ENCODE assay signal across 8 cellular contexts in the genomic region with DNA sequence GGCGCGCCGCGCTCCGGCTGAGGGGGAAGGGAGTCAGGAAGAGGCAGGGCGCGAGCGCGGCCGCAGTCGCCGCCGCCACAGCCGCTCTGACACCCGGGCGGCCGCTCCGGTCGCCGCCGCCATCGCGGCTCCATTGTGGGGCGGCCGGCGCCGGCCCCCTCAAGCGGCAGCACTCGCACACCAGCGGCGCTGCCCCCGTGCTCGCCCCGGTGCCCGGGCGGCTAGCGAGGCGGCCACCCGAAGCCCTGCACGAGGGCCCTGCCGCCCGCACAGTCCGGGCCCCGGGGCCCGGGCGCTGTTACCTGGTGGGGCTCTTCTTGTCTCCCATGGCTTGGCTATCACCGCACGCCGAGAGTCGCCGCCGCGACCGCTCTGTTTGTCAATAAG. TPM values are rescaled to one million over a fixed set of nuclear protein-coding genes. Genes with fewer than 3 reads are reported as not detected.
DNase-seq lines count a peak whose midpoint lies in the region; ATAC-seq lines count a peak whose summit lies in the region.

No MANE protein-coding gene starts in this region.

- no peaks in the 10 kb centered on the region for H3K36me3 ChIP-seq in iPS-18a (ENCODE audit: control insufficient read depth, low read depth, low read length)
- H3K36me3 ChIP-seq in stomach smooth muscle (ENCODE audit: control insufficient read depth in 2 of 2, insufficient read depth in 2 of 2, low read length in 2 of 2), result peaks cover 0 to 2% of the 10 kb centered on the region in 2 donors

- H3K27ac ChIP-seq in iPS-18a (ENCODE audit: low read length), result no peak overlapping the region
- no peak overlapping the region for H3K27ac ChIP-seq in stomach smooth muscle (ENCODE audit: low read length)

- H3K4me3 ChIP-seq in iPS-18a (ENCODE audit: low read length), result peak overlapping the region; percentile 49
- peak overlapping the region; percentile 53 to 92 for H3K4me3 ChIP-seq in stomach smooth muscle (ENCODE audit: low read length in 2 of 2)

- intact Hi-C loops in activated T-helper 1 cell treated with anti-CD3 and anti-CD28 coated beads, Interleukin-12 subunit alpha, Interleukin-12 subunit beta, Interleukin-2, Interleukin-4 antibody, amounts not matched to agents 30 ng/mL and 10 ng/mL and 1 ng/mL, durations not matched to agents 14 hours and 24 hours and 36 hours (cut with micrococcal nuclease), result loop anchor here (1.0 to 5.0 kb wide), 5 partner anchors 62 to 139 kb away; a partner anchor contains a TSS

- DNase-seq in activated CD4-positive, alpha-beta T cell treated with anti-CD3 and anti-CD28 coated beads, Interleukin-2, amount 10 ng/mL, durations not matched to agents 7 days and 5 days, result no peak
- DNase-seq in activated CD4-positive, alpha-beta T cell treated with anti-CD3 and anti-CD28 coated beads for 1 hour, result no peak
- no peak for DNase-seq in activated T-helper 1 cell treated with anti-CD3 and anti-CD28 coated beads, Interleukin-12 subunit alpha, Interleukin-12 subunit beta, Interleukin-2, Interleukin-4 antibody, amounts not matched to agents 30 ng/mL and 10 ng/mL and 1 ng/mL, durations not matched to agents 14 hours and 24 hours and 36 hours (ENCODE audit: low spot score)
- no peak for DNase-seq in NCI-H1105 treated with DMSO at 0.1 percent for 48 hours (lab: John Stamatoyannopoulos, UW)
- DNase-seq in NCI-H82 (lab: John Stamatoyannopoulos, UW), result no peak

- H3K4me1 ChIP-seq in iPS-18a (ENCODE audit: control insufficient read depth, low read depth, low read length) (peaks cover 14% of the 10 kb centered on the region), stomach smooth muscle (ENCODE audit: control insufficient read depth, insufficient read depth, low read length) (peaks cover 3% of the 10 kb centered on the region)

- H3K9me3 Mint-ChIP-seq in activated CD4-positive, alpha-beta T cell treated with anti-CD3 and anti-CD28 coated beads, Interleukin-2, amount 10 ng/mL, durations not matched to agents 7 days and 5 days, result no peaks in the 10 kb centered on the region
- no peaks in the 10 kb centered on the region for H3K9me3 Mint-ChIP-seq in activated T-helper 1 cell treated with anti-CD3 and anti-CD28 coated beads, Interleukin-12 subunit alpha, Interleukin-12 subunit beta, Interleukin-2, Interleukin-4 antibody, amounts not matched to agents 30 ng/mL and 10 ng/mL and 1 ng/mL, durations not matched to agents 14 hours and 24 hours and 36 hours

- H3K27me3 ChIP-seq in iPS-18a (ENCODE audit: control insufficient read depth, insufficient read depth, low read length) (peaks cover 74% of the 10 kb centered on the region), stomach smooth muscle (ENCODE audit: control insufficient read depth in 1 of 2, insufficient read depth in 2 of 2, low read length in 2 of 2) (no peaks in the 10 kb centered on the region)

- peak overlapping the region; percentile 88 for H3K4me3 Mint-ChIP-seq in activated CD4-positive, alpha-beta T cell treated with anti-CD3 and anti-CD28 coated beads, Interleukin-2, amount 10 ng/mL, durations not matched to agents 7 days and 5 days
- peak overlapping the region; percentile 86 for H3K4me3 Mint-ChIP-seq in activated T-helper 1 cell treated with anti-CD3 and anti-CD28 coated beads, Interleukin-12 subunit alpha, Interleukin-12 subunit beta, Interleukin-2, Interleukin-4 antibody, amounts not matched to agents 30 ng/mL and 10 ng/mL and 1 ng/mL, durations not matched to agents 14 hours and 24 hours and 36 hours

- no peaks in the 10 kb centered on the region for H3K27me3 Mint-ChIP-seq in activated CD4-positive, alpha-beta T cell treated with anti-CD3 and anti-CD28 coated beads, Interleukin-2, amount 10 ng/mL, durations not matched to agents 7 days and 5 days
- no peaks in the 10 kb centered on the region for H3K27me3 Mint-ChIP-seq in activated T-helper 1 cell treated with anti-CD3 and anti-CD28 coated beads, Interleukin-12 subunit alpha, Interleukin-12 subunit beta, Interleukin-2, Interleukin-4 antibody, amounts not matched to agents 30 ng/mL and 10 ng/mL and 1 ng/mL, durations not matched to agents 14 hours and 24 hours and 36 hours (ENCODE audit: insufficient read depth)

- H3K9me3 ChIP-seq in iPS-18a (ENCODE audit: control insufficient read depth, low read depth, low read length) (no peaks in the 10 kb centered on the region), stomach smooth muscle (ENCODE audit: control insufficient read depth in 2 of 2, low read length in 2 of 2) (no peaks in the 10 kb centered on the region)

- CTCF ChIA-PET in activated CD4-positive, alpha-beta T cell treated with anti-CD3 and anti-CD28 coated beads, Interleukin-2, amount 10 ng/mL, durations not matched to agents 7 days and 5 days (lab: Charles Lee), result no interaction called here

- H3K27ac Mint-ChIP-seq in activated CD4-positive, alpha-beta T cell treated with anti-CD3 and anti-CD28 coated beads, Interleukin-2, amount 10 ng/mL, durations not matched to agents 7 days and 5 days, result peak overlapping the region; percentile 93
- H3K27ac Mint-ChIP-seq in activated T-helper 1 cell treated with anti-CD3 and anti-CD28 coated beads, Interleukin-12 subunit alpha, Interleukin-12 subunit beta, Interleukin-2, Interleukin-4 antibody, amounts not matched to agents 30 ng/mL and 10 ng/mL and 1 ng/mL, durations not matched to agents 14 hours and 24 hours and 36 hours, result peak overlapping the region; percentile 87

- H3K36me3 Mint-ChIP-seq in activated CD4-positive, alpha-beta T cell treated with anti-CD3 and anti-CD28 coated beads, Interleukin-2, amount 10 ng/mL, durations not matched to agents 7 days and 5 days (ENCODE audit: low read depth), result peaks cover 28% of the 10 kb centered on the region
- H3K36me3 Mint-ChIP-seq in activated T-helper 1 cell treated with anti-CD3 and anti-CD28 coated beads, Interleukin-12 subunit alpha, Interleukin-12 subunit beta, Interleukin-2, Interleukin-4 antibody, amounts not matched to agents 30 ng/mL and 10 ng/mL and 1 ng/mL, durations not matched to agents 14 hours and 24 hours and 36 hours (ENCODE audit: low read depth), result peaks cover 23% of the 10 kb centered on the region

- peaks cover 49% of the 10 kb centered on the region for H3K4me1 Mint-ChIP-seq in activated CD4-positive, alpha-beta T cell treated with anti-CD3 and anti-CD28 coated beads, Interleukin-2, amount 10 ng/mL, durations not matched to agents 7 days and 5 days
- H3K4me1 Mint-ChIP-seq in activated T-helper 1 cell treated with anti-CD3 and anti-CD28 coated beads, Interleukin-12 subunit alpha, Interleukin-12 subunit beta, Interleukin-2, Interleukin-4 antibody, amounts not matched to agents 30 ng/mL and 10 ng/mL and 1 ng/mL, durations not matched to agents 14 hours and 24 hours and 36 hours (ENCODE audit: low read depth), result peaks cover 40% of the 10 kb centered on the region

- H3K9ac ChIP-seq in iPS-18a (ENCODE audit: low read length) (no peak overlapping the region), stomach smooth muscle (ENCODE audit: low read length in 2 of 2) (peak overlapping the region; percentile 67 to 69)

- peak; percentile 16 for ATAC-seq in HG03066 (IDR thresholded peaks at IDR 0.05; ENCODE audit: low read depth, unreplicated experiment)

- POLR2A ChIA-PET in activated CD4-positive, alpha-beta T cell treated with anti-CD3 and anti-CD28 coated beads, Interleukin-2, amount 10 ng/mL, durations not matched to agents 7 days and 5 days (lab: Charles Lee), result no interaction called here

RNA-seq across cellular contexts. Expression of a gene that starts 0.2 kb away (rescaled TPM):
- 10 to 100 TPM; 34.0 to 36.8 TPM for total RNA-seq in activated CD4-positive, alpha-beta T cell treated with anti-CD3 and anti-CD28 coated beads, Interleukin-2, amount 10 ng/mL, durations not matched to agents 7 days and 5 days
- total RNA-seq in activated T-helper 1 cell treated with anti-CD3 and anti-CD28 coated beads, Interleukin-12 subunit alpha, Interleukin-12 subunit beta, Interleukin-2, Interleukin-4 antibody, amounts not matched to agents 30 ng/mL and 10 ng/mL and 1 ng/mL, durations not matched to agents 14 hours and 24 hours and 36 hours, result 43.9 and 46.8 TPM in 2 replicates
